Comparison of ENCODE assay signal across 28 cellular contexts in genomic region chr2:164821338-164821737, GRCh38.
"Had no signal": no experiment of that assay in that cellular context is flagged by ENCODE, and none has a peak within 500 bp of the region (broad histone marks: within the 10 kb centered on the region; RNA-seq: fewer than 3 reads in every experiment).

No MANE protein-coding gene starts in this region.

- FAIRE-seq: endothelial cell of umbilical vein had no signal

- H3K4me2 ChIP-seq: neural progenitor cell, smooth muscle cell had no signal

- H3K9ac ChIP-seq: neural progenitor cell, parathyroid adenoma had no signal

- H3K9me3 ChIP-seq: esophagus muscularis mucosa, heart right ventricle, thyroid gland had no signal

- ATAC-seq: heart right ventricle; left colon; naive thymus-derived CD4-positive, alpha-beta T cell; sciatic nerve; stimulated activated naive CD8-positive, alpha-beta T cell treated with anti-CD3 and anti-CD28 coated beads, Interleukin-15, amount 100 ng/mL, for 72 hours had no signal

- H3K4me1 ChIP-seq: neural progenitor cell, parathyroid adenoma, thyroid gland had no signal

- H3K27me3 ChIP-seq: esophagus muscularis mucosa, heart right ventricle, neural progenitor cell, thyroid gland had no signal

- H2AFZ ChIP-seq: neural progenitor cell, parathyroid adenoma had no signal

- H3K4me3 ChIP-seq: coronary artery, esophagus muscularis mucosa, heart right ventricle, lung, neural progenitor cell, smooth muscle cell, thyroid gland had no signal

- H3K79me2 ChIP-seq: parathyroid adenoma had no signal

- DNase-seq: dermis blood vessel endothelial cell; effector memory CD4-positive, alpha-beta T cell; foreskin melanocyte; glutamatergic neuron; heart right ventricle; hypothalamus; immature natural killer cell; islet precursor cell; kidney glomerular epithelial cell; left colon; mesenchymal stem cell; midbrain; naive thymus-derived CD4-positive, alpha-beta T cell; stimulated activated CD4-positive, alpha-beta T cell treated with anti-CD3 and anti-CD28 coated beads, Interleukin-12 subunit alpha, Interleukin-12 subunit beta, amount 100 ng/mL, for 4 hours; stimulated activated CD4-positive, alpha-beta T cell treated with anti-CD3 and anti-CD28 coated beads, Interleukin-1b, Interleukin-23, amount 100 ng/mL, for 48 hours; stimulated activated CD4-positive, alpha-beta T cell treated with anti-CD3 and anti-CD28 coated beads, Interleukin-4, amount 100 ng/mL, for 1 hour; stimulated activated CD8-positive, alpha-beta memory T cell treated with anti-CD3 and anti-CD28 coated beads, Interleukin-4, amount 100 ng/mL, for 48 hours; stimulated activated naive CD4-positive, alpha-beta T cell; stimulated activated naive CD8-positive, alpha-beta T cell treated with anti-CD3 and anti-CD28 coated beads, Interleukin-15, amount 100 ng/mL, for 72 hours; thyroid gland had no signal

- H3K27ac ChIP-seq: esophagus muscularis mucosa, neural progenitor cell, parathyroid adenoma, thyroid gland had no signal

- H3K36me3 ChIP-seq: esophagus muscularis mucosa, heart right ventricle, neural progenitor cell, thyroid gland had no signal
